1 cellular context compared by ENCODE assay signal in the genomic region with DNA sequence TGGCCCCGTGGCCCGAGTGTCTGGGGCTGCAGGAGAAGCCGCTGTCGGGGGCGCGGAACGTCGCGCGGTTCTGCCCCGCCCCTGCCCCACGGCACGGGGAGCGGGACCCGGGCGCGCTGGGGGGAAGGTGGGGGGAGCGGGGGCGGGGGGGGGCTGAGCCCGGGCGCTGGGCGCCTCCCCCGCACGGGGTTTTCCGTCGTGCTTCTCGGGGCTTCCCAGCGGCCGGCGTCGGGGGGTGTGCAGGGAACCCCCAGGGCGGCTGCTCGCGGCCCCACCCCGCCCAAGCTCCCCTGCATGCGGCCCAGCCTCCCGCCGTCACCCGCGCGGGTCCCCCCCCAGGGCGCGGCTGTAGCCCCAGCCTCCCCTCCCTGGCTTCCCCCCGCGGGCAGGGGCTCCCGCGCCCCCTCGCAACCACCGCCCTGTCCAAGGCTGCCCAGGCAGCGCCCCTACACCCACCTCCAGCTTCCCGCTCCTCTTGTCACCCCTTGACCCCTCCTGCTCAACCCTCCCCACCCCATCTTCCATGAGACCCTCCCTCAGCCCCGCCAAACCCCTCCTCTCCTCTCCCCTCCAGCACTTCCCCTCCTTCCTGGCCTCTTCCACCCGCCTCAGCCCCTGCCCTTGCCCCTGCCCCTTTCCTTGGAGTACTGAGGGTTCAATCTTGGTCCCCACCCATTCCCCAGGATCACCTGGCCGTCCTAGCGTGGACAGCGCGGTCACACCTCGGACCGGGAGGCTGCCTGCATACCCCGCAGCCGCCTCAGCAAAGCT.
TF ChIP-seq lines count a peak whose summit lies in the region.

No MANE protein-coding gene starts in this region.

TF ChIP-seq in HepG2, 621 proteins besides CTCF, POLR2A, EP300 and RAD21:
- TF ChIP-seq MEIS2 (CRISPR knock-in tag; IDR thresholded peaks at IDR 0.05) (no peak), ZNF124 (CRISPR knock-in tag; IDR thresholded peaks at IDR 0.05) (no peak)
